In the genomic region with DNA sequence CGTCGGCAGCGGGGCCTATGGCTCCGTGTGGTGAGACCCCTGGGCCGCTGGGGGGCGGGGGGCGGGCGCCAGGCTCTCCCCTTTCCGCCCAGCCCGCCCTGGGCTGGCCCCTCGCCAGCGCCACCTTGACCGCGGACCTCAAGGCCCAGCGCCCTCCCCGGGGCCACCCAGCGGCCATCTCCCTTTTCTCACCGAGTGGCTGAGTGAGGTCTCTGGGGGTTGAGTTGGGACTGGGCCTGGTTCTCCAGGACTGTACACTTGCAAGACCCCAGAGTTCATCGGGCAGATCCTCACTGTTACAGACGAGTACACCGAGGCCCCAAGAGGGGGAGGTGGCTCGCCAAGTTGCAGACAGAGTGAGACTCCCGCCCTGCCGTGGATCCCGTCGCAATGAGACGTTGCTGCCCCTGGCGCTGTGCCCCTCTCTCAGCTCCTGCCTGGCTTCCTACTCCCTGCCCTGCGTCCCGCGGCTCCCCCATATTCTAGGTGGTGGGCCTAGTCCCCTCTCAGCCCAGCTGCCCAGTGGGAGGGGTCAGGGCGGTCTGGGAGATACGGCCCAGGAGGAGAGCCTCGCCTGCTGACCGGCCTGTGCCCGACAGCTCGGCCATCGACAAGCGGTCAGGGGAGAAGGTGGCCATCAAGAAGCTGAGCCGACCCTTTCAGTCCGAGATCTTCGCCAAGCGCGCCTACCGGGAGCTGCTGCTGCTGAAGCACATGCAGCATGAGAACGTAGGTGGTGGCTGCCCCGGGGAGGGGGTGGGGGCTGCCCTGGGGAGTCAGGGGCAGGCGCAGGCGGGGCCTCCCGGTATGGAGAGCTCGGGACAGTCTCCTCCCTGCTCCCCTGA, we compare ENCODE assay signal across 1 cellular context.
TF ChIP-seq lines count a peak whose summit lies in the region.

No MANE protein-coding gene starts in this region.

TF ChIP-seq in HEK293, 187 proteins besides CTCF, POLR2A, EP300 and RAD21 (continued from another document and continues in another):
- TF ChIP-seq, protein P1, sequence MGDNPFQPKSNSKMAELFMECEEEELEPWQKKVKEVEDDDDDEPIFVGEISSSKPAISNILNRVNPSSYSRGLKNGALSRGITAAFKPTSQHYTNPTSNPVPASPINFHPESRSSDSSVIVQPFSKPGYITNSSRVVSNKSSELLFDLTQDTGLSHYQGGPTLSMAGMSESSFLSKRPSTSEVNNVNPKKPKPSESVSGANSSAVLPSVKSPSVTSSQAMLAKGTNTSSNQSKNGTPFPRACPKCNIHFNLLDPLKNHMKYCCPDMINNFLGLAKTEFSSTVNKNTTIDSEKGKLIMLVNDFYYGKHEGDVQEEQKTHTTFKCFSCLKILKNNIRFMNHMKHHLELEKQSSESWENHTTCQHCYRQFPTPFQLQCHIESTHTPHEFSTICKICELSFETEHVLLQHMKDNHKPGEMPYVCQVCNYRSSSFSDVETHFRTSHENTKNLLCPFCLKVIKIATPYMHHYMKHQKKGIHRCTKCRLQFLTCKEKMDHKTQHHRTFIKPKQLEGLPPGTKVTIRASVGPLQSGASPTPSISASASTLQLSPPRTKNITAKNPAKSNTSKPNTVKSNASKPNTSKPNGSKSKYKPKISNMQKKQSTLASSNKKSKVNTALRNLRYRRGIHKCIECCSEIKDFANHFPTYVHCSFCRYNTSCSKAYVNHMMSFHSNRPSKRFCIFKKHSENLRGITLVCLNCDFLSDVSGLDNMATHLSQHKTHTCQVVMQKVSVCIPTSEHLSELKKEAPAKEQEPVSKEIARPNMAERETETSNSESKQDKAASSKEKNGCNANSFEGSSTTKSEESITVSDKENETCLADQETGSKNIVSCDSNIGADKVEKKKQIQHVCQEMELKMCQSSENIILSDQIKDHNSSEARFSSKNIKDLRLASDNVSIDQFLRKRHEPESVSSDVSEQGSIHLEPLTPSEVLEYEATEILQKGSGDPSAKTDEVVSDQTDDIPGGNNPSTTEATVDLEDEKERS (tag by site-specific recombination; IDR thresholded peaks at IDR 0.05) = no peak
- no peak for TF ChIP-seq ZNF146 (tag by site-specific recombination; IDR thresholded peaks at IDR 0.05)
- no peak for TF ChIP-seq SCRT2 (tag by site-specific recombination; IDR thresholded peaks at IDR 0.05)
- TF ChIP-seq, protein P2, sequence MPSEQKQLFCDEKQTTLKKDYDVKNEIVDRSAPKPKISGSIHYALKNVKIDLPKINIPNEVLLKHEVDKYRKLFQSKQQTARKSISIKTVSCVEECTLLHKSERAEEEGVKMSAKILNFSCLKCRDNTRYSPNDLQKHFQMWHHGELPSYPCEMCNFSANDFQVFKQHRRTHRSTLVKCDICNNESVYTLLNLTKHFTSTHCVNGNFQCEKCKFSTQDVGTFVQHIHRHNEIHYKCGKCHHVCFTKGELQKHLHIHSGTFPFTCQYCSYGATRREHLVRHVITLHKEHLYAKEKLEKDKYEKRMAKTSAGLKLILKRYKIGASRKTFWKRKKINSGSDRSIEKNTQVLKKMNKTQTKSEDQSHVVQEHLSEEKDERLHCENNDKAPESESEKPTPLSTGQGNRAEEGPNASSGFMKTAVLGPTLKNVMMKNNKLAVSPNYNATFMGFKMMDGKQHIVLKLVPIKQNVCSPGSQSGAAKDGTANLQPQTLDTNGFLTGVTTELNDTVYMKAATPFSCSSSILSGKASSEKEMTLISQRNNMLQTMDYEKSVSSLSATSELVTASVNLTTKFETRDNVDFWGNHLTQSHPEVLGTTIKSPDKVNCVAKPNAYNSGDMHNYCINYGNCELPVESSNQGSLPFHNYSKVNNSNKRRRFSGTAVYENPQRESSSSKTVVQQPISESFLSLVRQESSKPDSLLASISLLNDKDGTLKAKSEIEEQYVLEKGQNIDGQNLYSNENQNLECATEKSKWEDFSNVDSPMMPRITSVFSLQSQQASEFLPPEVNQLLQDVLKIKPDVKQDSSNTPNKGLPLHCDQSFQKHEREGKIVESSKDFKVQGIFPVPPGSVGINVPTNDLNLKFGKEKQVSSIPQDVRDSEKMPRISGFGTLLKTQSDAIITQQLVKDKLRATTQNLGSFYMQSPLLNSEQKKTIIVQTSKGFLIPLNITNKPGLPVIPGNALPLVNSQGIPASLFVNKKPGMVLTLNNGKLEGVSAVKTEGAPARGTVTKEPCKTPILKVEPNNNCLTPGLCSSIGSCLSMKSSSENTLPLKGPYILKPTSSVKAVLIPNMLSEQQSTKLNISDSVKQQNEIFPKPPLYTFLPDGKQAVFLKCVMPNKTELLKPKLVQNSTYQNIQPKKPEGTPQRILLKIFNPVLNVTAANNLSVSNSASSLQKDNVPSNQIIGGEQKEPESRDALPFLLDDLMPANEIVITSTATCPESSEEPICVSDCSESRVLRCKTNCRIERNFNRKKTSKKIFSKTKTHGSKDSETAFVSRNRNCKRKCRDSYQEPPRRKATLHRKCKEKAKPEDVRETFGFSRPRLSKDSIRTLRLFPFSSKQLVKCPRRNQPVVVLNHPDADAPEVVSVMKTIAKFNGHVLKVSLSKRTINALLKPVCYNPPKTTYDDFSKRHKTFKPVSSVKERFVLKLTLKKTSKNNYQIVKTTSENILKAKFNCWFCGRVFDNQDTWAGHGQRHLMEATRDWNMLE (tag by site-specific recombination; conservative IDR thresholded peaks at IDR 0.05; ENCODE audit: low read depth) = no peak
- TF ChIP-seq ZIC2 (tag by site-specific recombination; IDR thresholded peaks at IDR 0.05) = peak; percentile 11; the same call in 1 of the 2 replicates
- TF ChIP-seq ZNF600 (tag by site-specific recombination; IDR thresholded peaks at IDR 0.05) = no peak; the same call in 1 of the 2 replicates
- TF ChIP-seq ZNF341 (tag by site-specific recombination; IDR thresholded peaks at IDR 0.05; ENCODE audit: low read depth) = no peak
- no peak for TF ChIP-seq ZNF202 (tag by site-specific recombination; IDR thresholded peaks at IDR 0.05; ENCODE audit: borderline replicate concordance)
- TF ChIP-seq ZNF157 (tag by site-specific recombination; IDR thresholded peaks at IDR 0.05) = no peak
- no peak for TF ChIP-seq ZSCAN23 (tag by site-specific recombination; IDR thresholded peaks at IDR 0.05)
- TF ChIP-seq GLI2 (tag by site-specific recombination; IDR thresholded peaks at IDR 0.05; ENCODE audit: borderline replicate concordance, low read depth) = no peak
- peak; percentile 57; the same call in 1 of the 2 replicates for TF ChIP-seq EGR2 (tag by site-specific recombination; IDR thresholded peaks at IDR 0.05; ENCODE audit: low read depth)
- TF ChIP-seq REPIN1 (tag by site-specific recombination; IDR thresholded peaks at IDR 0.05; ENCODE audit: low read depth) = no peak
- TF ChIP-seq, protein P3, sequence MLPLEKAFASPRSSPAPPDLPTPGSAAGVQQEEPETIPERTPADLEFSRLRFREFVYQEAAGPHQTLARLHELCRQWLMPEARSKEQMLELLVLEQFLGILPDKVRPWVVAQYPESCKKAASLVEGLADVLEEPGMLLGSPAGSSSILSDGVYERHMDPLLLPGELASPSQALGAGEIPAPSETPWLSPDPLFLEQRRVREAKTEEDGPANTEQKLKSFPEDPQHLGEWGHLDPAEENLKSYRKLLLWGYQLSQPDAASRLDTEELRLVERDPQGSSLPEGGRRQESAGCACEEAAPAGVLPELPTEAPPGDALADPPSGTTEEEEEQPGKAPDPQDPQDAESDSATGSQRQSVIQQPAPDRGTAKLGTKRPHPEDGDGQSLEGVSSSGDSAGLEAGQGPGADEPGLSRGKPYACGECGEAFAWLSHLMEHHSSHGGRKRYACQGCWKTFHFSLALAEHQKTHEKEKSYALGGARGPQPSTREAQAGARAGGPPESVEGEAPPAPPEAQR (tag by site-specific recombination; IDR thresholded peaks at IDR 0.05) = no peak
- TF ChIP-seq ZNF843 (tag by site-specific recombination; IDR thresholded peaks at IDR 0.05) = no peak
- TF ChIP-seq, protein P4, sequence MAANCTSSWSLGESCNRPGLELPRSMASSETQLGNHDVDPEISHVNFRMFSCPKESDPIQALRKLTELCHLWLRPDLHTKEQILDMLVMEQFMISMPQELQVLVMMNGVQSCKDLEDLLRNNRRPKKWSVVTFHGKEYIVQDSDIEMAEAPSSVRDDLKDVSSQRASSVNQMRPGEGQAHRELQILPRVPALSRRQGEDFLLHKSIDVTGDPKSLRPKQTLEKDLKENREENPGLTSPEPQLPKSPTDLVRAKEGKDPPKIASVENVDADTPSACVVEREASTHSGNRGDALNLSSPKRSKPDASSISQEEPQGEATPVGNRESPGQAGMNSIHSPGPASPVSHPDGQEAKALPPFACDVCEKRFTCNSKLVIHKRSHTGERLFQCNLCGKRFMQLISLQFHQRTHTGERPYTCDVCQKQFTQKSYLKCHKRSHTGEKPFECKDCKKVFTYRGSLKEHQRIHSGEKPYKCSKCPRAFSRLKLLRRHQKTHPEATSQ (tag by site-specific recombination; IDR thresholded peaks at IDR 0.05) = no peak
- TF ChIP-seq ZNF501 (tag by site-specific recombination; IDR thresholded peaks at IDR 0.05) = no peak
- TF ChIP-seq, protein P5, sequence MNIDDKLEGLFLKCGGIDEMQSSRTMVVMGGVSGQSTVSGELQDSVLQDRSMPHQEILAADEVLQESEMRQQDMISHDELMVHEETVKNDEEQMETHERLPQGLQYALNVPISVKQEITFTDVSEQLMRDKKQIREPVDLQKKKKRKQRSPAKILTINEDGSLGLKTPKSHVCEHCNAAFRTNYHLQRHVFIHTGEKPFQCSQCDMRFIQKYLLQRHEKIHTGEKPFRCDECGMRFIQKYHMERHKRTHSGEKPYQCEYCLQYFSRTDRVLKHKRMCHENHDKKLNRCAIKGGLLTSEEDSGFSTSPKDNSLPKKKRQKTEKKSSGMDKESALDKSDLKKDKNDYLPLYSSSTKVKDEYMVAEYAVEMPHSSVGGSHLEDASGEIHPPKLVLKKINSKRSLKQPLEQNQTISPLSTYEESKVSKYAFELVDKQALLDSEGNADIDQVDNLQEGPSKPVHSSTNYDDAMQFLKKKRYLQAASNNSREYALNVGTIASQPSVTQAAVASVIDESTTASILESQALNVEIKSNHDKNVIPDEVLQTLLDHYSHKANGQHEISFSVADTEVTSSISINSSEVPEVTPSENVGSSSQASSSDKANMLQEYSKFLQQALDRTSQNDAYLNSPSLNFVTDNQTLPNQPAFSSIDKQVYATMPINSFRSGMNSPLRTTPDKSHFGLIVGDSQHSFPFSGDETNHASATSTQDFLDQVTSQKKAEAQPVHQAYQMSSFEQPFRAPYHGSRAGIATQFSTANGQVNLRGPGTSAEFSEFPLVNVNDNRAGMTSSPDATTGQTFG (tag by site-specific recombination; IDR thresholded peaks at IDR 0.05; ENCODE audit: borderline replicate concordance) = no peak
- TF ChIP-seq, protein P6, sequence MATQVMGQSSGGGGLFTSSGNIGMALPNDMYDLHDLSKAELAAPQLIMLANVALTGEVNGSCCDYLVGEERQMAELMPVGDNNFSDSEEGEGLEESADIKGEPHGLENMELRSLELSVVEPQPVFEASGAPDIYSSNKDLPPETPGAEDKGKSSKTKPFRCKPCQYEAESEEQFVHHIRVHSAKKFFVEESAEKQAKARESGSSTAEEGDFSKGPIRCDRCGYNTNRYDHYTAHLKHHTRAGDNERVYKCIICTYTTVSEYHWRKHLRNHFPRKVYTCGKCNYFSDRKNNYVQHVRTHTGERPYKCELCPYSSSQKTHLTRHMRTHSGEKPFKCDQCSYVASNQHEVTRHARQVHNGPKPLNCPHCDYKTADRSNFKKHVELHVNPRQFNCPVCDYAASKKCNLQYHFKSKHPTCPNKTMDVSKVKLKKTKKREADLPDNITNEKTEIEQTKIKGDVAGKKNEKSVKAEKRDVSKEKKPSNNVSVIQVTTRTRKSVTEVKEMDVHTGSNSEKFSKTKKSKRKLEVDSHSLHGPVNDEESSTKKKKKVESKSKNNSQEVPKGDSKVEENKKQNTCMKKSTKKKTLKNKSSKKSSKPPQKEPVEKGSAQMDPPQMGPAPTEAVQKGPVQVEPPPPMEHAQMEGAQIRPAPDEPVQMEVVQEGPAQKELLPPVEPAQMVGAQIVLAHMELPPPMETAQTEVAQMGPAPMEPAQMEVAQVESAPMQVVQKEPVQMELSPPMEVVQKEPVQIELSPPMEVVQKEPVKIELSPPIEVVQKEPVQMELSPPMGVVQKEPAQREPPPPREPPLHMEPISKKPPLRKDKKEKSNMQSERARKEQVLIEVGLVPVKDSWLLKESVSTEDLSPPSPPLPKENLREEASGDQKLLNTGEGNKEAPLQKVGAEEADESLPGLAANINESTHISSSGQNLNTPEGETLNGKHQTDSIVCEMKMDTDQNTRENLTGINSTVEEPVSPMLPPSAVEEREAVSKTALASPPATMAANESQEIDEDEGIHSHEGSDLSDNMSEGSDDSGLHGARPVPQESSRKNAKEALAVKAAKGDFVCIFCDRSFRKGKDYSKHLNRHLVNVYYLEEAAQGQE (tag by site-specific recombination; IDR thresholded peaks at IDR 0.05) = no peak
- TF ChIP-seq, protein P7, sequence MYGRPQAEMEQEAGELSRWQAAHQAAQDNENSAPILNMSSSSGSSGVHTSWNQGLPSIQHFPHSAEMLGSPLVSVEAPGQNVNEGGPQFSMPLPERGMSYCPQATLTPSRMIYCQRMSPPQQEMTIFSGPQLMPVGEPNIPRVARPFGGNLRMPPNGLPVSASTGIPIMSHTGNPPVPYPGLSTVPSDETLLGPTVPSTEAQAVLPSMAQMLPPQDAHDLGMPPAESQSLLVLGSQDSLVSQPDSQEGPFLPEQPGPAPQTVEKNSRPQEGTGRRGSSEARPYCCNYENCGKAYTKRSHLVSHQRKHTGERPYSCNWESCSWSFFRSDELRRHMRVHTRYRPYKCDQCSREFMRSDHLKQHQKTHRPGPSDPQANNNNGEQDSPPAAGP (tag by site-specific recombination; IDR thresholded peaks at IDR 0.05) = 0 out of 2 replicates have a peak, but pooled peaks have one; percentile 33
- TF ChIP-seq ZNF785 (tag by site-specific recombination; IDR thresholded peaks at IDR 0.05) = no peak
- 0 out of 2 replicates have a peak, but pooled peaks have one; percentile 42 for TF ChIP-seq SP7 (tag by site-specific recombination; IDR thresholded peaks at IDR 0.05)
- no peak for TF ChIP-seq ZNF544 (tag by site-specific recombination; IDR thresholded peaks at IDR 0.05)
- no peak for TF ChIP-seq ZNF121 (tag by site-specific recombination; IDR thresholded peaks at IDR 0.05)
- TF ChIP-seq ZNF48 (tag by site-specific recombination; IDR thresholded peaks at IDR 0.05) = no peak
- no peak for TF ChIP-seq ZNF561 (tag by site-specific recombination; IDR thresholded peaks at IDR 0.05; ENCODE audit: borderline replicate concordance)
- no peak for TF ChIP-seq HOXA7 (CRISPR knock-in tag; IDR thresholded peaks at IDR 0.05; ENCODE audit: borderline replicate concordance)
- peak; percentile 60 for TF ChIP-seq GLIS1 (tag by site-specific recombination; IDR thresholded peaks at IDR 0.05)
- TF ChIP-seq IKZF3 (tag by site-specific recombination; IDR thresholded peaks at IDR 0.05) = no peak
- TF ChIP-seq SALL2 (tag by site-specific recombination; IDR thresholded peaks at IDR 0.05; ENCODE audit: borderline replicate concordance) = no peak
- TF ChIP-seq, protein P8, sequence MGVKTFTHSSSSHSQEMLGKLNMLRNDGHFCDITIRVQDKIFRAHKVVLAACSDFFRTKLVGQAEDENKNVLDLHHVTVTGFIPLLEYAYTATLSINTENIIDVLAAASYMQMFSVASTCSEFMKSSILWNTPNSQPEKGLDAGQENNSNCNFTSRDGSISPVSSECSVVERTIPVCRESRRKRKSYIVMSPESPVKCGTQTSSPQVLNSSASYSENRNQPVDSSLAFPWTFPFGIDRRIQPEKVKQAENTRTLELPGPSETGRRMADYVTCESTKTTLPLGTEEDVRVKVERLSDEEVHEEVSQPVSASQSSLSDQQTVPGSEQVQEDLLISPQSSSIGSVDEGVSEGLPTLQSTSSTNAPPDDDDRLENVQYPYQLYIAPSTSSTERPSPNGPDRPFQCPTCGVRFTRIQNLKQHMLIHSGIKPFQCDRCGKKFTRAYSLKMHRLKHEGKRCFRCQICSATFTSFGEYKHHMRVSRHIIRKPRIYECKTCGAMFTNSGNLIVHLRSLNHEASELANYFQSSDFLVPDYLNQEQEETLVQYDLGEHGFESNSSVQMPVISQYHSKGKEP (tag by site-specific recombination; IDR thresholded peaks at IDR 0.05) = no peak
- TF ChIP-seq ZNF133 (tag by site-specific recombination; IDR thresholded peaks at IDR 0.05) = no peak
- TF ChIP-seq TRIM28 (IDR thresholded peaks at IDR 0.05; ENCODE audit: borderline replicate concordance, low read length) = no peak
- TF ChIP-seq YY2 (tag by site-specific recombination; IDR thresholded peaks at IDR 0.05) = no peak
- TF ChIP-seq ZNF621 (tag by site-specific recombination; IDR thresholded peaks at IDR 0.05) = no peak
